1 cellular context compared by ENCODE assay signal in the genomic region with DNA sequence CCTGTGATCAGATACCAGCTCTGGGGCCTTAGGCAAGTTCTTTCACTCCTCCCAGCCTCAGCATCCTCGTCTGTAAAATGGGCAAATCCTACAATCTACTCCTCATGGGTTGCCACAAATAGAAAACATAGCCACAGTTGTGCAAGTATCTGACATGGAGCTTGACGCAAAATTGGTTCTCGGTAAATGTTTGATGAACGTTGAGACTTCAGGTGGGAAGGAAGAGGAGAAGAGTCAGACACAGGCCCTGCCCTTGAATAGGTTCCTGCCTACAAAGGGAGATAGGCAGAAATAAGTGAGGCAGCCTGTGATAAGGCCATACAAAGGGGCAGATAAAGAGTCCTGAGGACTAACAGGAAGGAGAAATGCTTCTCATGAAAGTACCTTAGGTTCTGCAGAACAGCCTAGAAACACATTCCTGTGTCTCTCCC.
TF ChIP-seq lines count a peak whose summit lies in the region.

No MANE protein-coding gene starts in this region.

TF ChIP-seq in K562, 482 proteins besides CTCF, POLR2A, EP300 and RAD21 (continued from another document and continues in another):
- TF ChIP-seq MYNN (IDR thresholded peaks at IDR 0.05) (0 out of 2 replicates have a peak, but pooled peaks have one; percentile 45), MYNN (CRISPR knock-in tag; IDR thresholded peaks at IDR 0.05) (no peak), MAFK (IDR thresholded peaks at IDR 0.05; ENCODE audit: low read length) (no peak), KAT8 (IDR thresholded peaks at IDR 0.05; ENCODE audit: low read depth) (no peak), TSC22D4 (tag; IDR thresholded peaks at IDR 0.05) (no peak), HNRNPLL (IDR thresholded peaks at IDR 0.05; ENCODE audit: low read depth, low read length, poor library complexity, severe bottlenecking) (no peak), CXXC5 (CRISPR knock-in tag; IDR thresholded peaks at IDR 0.05) (peak; percentile 43), TEAD1 (CRISPR knock-in tag; IDR thresholded peaks at IDR 0.05) (no peak), POLR2B (IDR thresholded peaks at IDR 0.05; ENCODE audit: low read depth, partially characterized antibody) (no peak), NFE2L1 (tag; IDR thresholded peaks at IDR 0.05; ENCODE audit: borderline replicate concordance, low read depth) (no peak), PML (IDR thresholded peaks at IDR 0.05; ENCODE audit: low read length) (no peak; the same call in 1 of the 2 replicates), SRSF3 (IDR thresholded peaks at IDR 0.05; ENCODE audit: insufficient read depth, low read length) (no peak), MIER1 (IDR thresholded peaks at IDR 0.05; ENCODE audit: low read depth) (no peak), PTBP1 (IDR thresholded peaks at IDR 0.05; ENCODE audit: low read depth, low read length) (peak; percentile 96), KLF1 (tag; IDR thresholded peaks at IDR 0.05) (no peak), HSF4 (CRISPR knock-in tag; IDR thresholded peaks at IDR 0.05; ENCODE audit: borderline replicate concordance) (no peak), BACH1 (tag; IDR thresholded peaks at IDR 0.05) (no peak), FOXM1 (IDR thresholded peaks at IDR 0.05; ENCODE audit: low read depth) (0 out of 2 replicates have a peak, but pooled peaks have one; percentile 30), FOXM1 (CRISPR knock-in tag; IDR thresholded peaks at IDR 0.05; ENCODE audit: low read depth) (no peak), ZNF551 (CRISPR knock-in tag; IDR thresholded peaks at IDR 0.05) (no peak), SMAD1 (IDR thresholded peaks at IDR 0.05; ENCODE audit: low read depth, low read length, partially characterized antibody) (no peak), SMARCB1 (IDR thresholded peaks at IDR 0.05; ENCODE audit: insufficient read length, low read depth) (no peak), MTF1 (CRISPR knock-in tag; IDR thresholded peaks at IDR 0.05; ENCODE audit: borderline replicate concordance) (no peak), HIVEP1 (CRISPR knock-in tag; IDR thresholded peaks at IDR 0.05) (no peak), CCAR2 (IDR thresholded peaks at IDR 0.05; ENCODE audit: low read depth, low read length) (no peak), ZNF165 (CRISPR knock-in tag; IDR thresholded peaks at IDR 0.05; ENCODE audit: borderline replicate concordance) (no peak), POLR2AphosphoS5 (IDR thresholded peaks at IDR 0.05; ENCODE audit: control insufficient read depth, insufficient read depth, low read depth, low read length) (peak; percentile 45; the same call in 1 of the 2 replicates), ZNF212 (CRISPR knock-in tag; IDR thresholded peaks at IDR 0.05) (no peak), PRPF4 (IDR thresholded peaks at IDR 0.05; ENCODE audit: insufficient read depth, low read depth, low read length, poor library complexity, severe bottlenecking) (no peak), ATF1 (CRISPR knock-in tag; IDR thresholded peaks at IDR 0.05) (no peak), ATF1 (tag; IDR thresholded peaks at IDR 0.05) (peak; percentile 7; the same call in 1 of the 2 replicates), ZNF830 (CRISPR knock-in tag; IDR thresholded peaks at IDR 0.05) (no peak), ZKSCAN1 (IDR thresholded peaks at IDR 0.05; ENCODE audit: low read depth, low read length) (no peak), ZNF23 (CRISPR knock-in tag; IDR thresholded peaks at IDR 0.05) (no peak), STAT6 (CRISPR knock-in tag; IDR thresholded peaks at IDR 0.05) (no peak), BRCA1 (IDR thresholded peaks at IDR 0.05) (no peak), BRCA1 (CRISPR knock-in tag; IDR thresholded peaks at IDR 0.05) (no peak), SOX6 (IDR thresholded peaks at IDR 0.05) (peak; percentile 83), PTTG1 (tag; IDR thresholded peaks at IDR 0.05; ENCODE audit: low read depth) (no peak), EP400 (IDR thresholded peaks at IDR 0.05) (no peak), ZNF3 (CRISPR knock-in tag; IDR thresholded peaks at IDR 0.05) (no peak), RBM22 (IDR thresholded peaks at IDR 0.05; ENCODE audit: low read depth, low read length, poor library complexity, severe bottlenecking) (no peak), DPF2 (IDR thresholded peaks at IDR 0.05) (peak; percentile 84), ZZZ3 (IDR thresholded peaks at IDR 0.05) (no peak), NCOR1 (IDR thresholded peaks at IDR 0.05) (peak; percentile 78), ADNP (tag; IDR thresholded peaks at IDR 0.05) (peak; percentile 95), THRB (CRISPR knock-in tag; conservative IDR thresholded peaks at IDR 0.05) (no peak), GATAD2A (IDR thresholded peaks at IDR 0.05) (0 out of 2 replicates have a peak, but pooled peaks have one; percentile 78), MEF2D (tag; conservative IDR thresholded peaks at IDR 0.05; ENCODE audit: low read depth) (no peak), NR1H2 (CRISPR knock-in tag; IDR thresholded peaks at IDR 0.05) (no peak), ATF6 (CRISPR knock-in tag; IDR thresholded peaks at IDR 0.05) (no peak), RBFOX2 (IDR thresholded peaks at IDR 0.05; ENCODE audit: low read depth, low read length) (no peak), ESRRA (IDR thresholded peaks at IDR 0.05; ENCODE audit: borderline replicate concordance, low read depth) (peak; percentile 43; the same call in 1 of the 2 replicates), ZNF124 (CRISPR knock-in tag; IDR thresholded peaks at IDR 0.05) (no peak), CSDE1 (IDR thresholded peaks at IDR 0.05) (no peak), ZSCAN32 (CRISPR knock-in tag; IDR thresholded peaks at IDR 0.05) (no peak)
- TF ChIP-seq, protein P1, sequence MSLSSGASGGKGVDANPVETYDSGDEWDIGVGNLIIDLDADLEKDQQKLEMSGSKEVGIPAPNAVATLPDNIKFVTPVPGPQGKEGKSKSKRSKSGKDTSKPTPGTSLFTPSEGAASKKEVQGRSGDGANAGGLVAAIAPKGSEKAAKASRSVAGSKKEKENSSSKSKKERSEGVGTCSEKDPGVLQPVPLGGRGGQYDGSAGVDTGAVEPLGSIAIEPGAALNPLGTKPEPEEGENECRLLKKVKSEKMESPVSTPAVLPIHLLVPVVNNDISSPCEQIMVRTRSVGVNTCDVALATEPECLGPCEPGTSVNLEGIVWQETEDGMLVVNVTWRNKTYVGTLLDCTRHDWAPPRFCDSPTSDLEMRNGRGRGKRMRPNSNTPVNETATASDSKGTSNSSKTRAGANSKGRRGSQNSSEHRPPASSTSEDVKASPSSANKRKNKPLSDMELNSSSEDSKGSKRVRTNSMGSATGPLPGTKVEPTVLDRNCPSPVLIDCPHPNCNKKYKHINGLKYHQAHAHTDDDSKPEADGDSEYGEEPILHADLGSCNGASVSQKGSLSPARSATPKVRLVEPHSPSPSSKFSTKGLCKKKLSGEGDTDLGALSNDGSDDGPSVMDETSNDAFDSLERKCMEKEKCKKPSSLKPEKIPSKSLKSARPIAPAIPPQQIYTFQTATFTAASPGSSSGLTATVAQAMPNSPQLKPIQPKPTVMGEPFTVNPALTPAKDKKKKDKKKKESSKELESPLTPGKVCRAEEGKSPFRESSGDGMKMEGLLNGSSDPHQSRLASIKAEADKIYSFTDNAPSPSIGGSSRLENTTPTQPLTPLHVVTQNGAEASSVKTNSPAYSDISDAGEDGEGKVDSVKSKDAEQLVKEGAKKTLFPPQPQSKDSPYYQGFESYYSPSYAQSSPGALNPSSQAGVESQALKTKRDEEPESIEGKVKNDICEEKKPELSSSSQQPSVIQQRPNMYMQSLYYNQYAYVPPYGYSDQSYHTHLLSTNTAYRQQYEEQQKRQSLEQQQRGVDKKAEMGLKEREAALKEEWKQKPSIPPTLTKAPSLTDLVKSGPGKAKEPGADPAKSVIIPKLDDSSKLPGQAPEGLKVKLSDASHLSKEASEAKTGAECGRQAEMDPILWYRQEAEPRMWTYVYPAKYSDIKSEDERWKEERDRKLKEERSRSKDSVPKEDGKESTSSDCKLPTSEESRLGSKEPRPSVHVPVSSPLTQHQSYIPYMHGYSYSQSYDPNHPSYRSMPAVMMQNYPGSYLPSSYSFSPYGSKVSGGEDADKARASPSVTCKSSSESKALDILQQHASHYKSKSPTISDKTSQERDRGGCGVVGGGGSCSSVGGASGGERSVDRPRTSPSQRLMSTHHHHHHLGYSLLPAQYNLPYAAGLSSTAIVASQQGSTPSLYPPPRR (CRISPR knock-in tag; IDR thresholded peaks at IDR 0.05; ENCODE audit: borderline replicate concordance), result no peak
- TF ChIP-seq, protein P2, sequence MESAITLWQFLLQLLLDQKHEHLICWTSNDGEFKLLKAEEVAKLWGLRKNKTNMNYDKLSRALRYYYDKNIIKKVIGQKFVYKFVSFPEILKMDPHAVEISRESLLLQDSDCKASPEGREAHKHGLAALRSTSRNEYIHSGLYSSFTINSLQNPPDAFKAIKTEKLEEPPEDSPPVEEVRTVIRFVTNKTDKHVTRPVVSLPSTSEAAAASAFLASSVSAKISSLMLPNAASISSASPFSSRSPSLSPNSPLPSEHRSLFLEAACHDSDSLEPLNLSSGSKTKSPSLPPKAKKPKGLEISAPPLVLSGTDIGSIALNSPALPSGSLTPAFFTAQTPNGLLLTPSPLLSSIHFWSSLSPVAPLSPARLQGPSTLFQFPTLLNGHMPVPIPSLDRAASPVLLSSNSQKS (CRISPR knock-in tag; IDR thresholded peaks at IDR 0.05), result no peak
- TF ChIP-seq, protein P3, sequence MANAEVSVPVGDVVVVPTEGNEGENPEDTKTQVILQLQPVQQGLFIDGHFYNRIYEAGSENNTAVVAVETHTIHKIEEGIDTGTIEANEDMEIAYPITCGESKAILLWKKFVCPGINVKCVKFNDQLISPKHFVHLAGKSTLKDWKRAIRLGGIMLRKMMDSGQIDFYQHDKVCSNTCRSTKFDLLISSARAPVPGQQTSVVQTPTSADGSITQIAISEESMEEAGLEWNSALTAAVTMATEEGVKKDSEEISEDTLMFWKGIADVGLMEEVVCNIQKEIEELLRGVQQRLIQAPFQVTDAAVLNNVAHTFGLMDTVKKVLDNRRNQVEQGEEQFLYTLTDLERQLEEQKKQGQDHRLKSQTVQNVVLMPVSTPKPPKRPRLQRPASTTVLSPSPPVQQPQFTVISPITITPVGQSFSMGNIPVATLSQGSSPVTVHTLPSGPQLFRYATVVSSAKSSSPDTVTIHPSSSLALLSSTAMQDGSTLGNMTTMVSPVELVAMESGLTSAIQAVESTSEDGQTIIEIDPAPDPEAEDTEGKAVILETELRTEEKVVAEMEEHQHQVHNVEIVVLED (CRISPR knock-in tag; IDR thresholded peaks at IDR 0.05), result no peak
- TF ChIP-seq, protein P4, sequence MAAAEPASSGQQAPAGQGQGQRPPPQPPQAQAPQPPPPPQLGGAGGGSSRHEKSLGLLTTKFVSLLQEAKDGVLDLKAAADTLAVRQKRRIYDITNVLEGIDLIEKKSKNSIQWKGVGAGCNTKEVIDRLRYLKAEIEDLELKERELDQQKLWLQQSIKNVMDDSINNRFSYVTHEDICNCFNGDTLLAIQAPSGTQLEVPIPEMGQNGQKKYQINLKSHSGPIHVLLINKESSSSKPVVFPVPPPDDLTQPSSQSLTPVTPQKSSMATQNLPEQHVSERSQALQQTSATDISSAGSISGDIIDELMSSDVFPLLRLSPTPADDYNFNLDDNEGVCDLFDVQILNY (CRISPR knock-in tag; IDR thresholded peaks at IDR 0.05), result no peak
- TF ChIP-seq, protein P5, sequence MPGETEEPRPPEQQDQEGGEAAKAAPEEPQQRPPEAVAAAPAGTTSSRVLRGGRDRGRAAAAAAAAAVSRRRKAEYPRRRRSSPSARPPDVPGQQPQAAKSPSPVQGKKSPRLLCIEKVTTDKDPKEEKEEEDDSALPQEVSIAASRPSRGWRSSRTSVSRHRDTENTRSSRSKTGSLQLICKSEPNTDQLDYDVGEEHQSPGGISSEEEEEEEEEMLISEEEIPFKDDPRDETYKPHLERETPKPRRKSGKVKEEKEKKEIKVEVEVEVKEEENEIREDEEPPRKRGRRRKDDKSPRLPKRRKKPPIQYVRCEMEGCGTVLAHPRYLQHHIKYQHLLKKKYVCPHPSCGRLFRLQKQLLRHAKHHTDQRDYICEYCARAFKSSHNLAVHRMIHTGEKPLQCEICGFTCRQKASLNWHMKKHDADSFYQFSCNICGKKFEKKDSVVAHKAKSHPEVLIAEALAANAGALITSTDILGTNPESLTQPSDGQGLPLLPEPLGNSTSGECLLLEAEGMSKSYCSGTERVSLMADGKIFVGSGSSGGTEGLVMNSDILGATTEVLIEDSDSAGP (CRISPR knock-in tag; IDR thresholded peaks at IDR 0.05), result no peak
